12 cellular contexts compared by ENCODE assay signal in genomic region chr7:67937717-67938191, GRCh38.
DNase-seq lines count a peak whose midpoint lies in the region; TF ChIP-seq lines count a peak whose summit lies in the region.
"Had no signal": no experiment of that assay in that cellular context is flagged by ENCODE, and none has a peak within 500 bp of the region (broad histone marks: within the 10 kb centered on the region; RNA-seq: fewer than 3 reads in every experiment).

No MANE protein-coding gene starts in this region.

- DNase-seq in HFFc6: peak; percentile 84
- DNase-seq in amniotic stem cell (lab: John Stamatoyannopoulos, UW): peak; percentile 81
- DNase-seq in islet precursor cell: peak; percentile 93
- peak; percentile 5 for DNase-seq in smooth muscle cell (lab: John Stamatoyannopoulos, UW; ENCODE audit: unreplicated experiment)
- no peak for DNase-seq in activated T-helper 1 cell treated with anti-CD3 and anti-CD28 coated beads, Interleukin-12 subunit alpha, Interleukin-12 subunit beta, Interleukin-2, Interleukin-4 antibody, amounts not matched to agents 30 ng/mL and 10 ng/mL and 1 ng/mL, durations not matched to agents 14 hours and 24 hours and 36 hours (ENCODE audit: low spot score)
- DNase-seq in NCI-H2029 (lab: John Stamatoyannopoulos, UW): no peak
- DNase-seq in activated effector memory CD4-positive, alpha-beta T cell treated with anti-CD3 and anti-CD28 coated beads, Interleukin-2, amount 50 U/mL, for 16 hours: no peak
- DNase-seq: GDM1, immature natural killer cell, NCI-H2227 treated with DMSO at 0.1 percent for 48 hours, T-helper 17 cell had no signal

- no peaks in the 10 kb centered on the region for H3K79me2 ChIP-seq in smooth muscle cell (ENCODE audit: low read depth)

- no peaks in the 10 kb centered on the region for H3K4me1 ChIP-seq in smooth muscle cell (ENCODE audit: low read depth)

- H3K9me3 Mint-ChIP-seq in HFFc6: peaks cover 38% of the 10 kb centered on the region
- H3K9me3 Mint-ChIP-seq in activated T-helper 1 cell treated with anti-CD3 and anti-CD28 coated beads, Interleukin-12 subunit alpha, Interleukin-12 subunit beta, Interleukin-2, Interleukin-4 antibody, amounts not matched to agents 30 ng/mL and 10 ng/mL and 1 ng/mL, durations not matched to agents 14 hours and 24 hours and 36 hours: peaks cover 36% of the 10 kb centered on the region

- no peaks in the 10 kb centered on the region for H3K27me3 ChIP-seq in smooth muscle cell (ENCODE audit: low read depth)

- peaks cover 6% of the 10 kb centered on the region for H3F3A ChIP-seq in smooth muscle cell (ENCODE audit: low read depth)

- TF ChIP-seq CTCF in HFFc6 (IDR thresholded peaks at IDR 0.05) (no peak), smooth muscle cell (IDR thresholded peaks at IDR 0.05; ENCODE audit: borderline replicate concordance, insufficient read depth, poor library complexity, severe bottlenecking) (no peak)

- WGBS in smooth muscle cell (ENCODE audit: low lambda C conversion rate): under 1% methylated on average over 6 of the region's 6 CpGs

- peak overlapping the region; percentile 36; the same call in 1 of the 2 replicates for H3K4me3 Mint-ChIP-seq in HFFc6
- H3K4me3 Mint-ChIP-seq in activated T-helper 1 cell treated with anti-CD3 and anti-CD28 coated beads, Interleukin-12 subunit alpha, Interleukin-12 subunit beta, Interleukin-2, Interleukin-4 antibody, amounts not matched to agents 30 ng/mL and 10 ng/mL and 1 ng/mL, durations not matched to agents 14 hours and 24 hours and 36 hours: no peak overlapping the region
- H3K4me3 Mint-ChIP-seq: immature natural killer cell; stimulated activated effector memory CD8-positive, alpha-beta T cell treated with anti-CD3 and anti-CD28 coated beads, Interleukin-12 subunit alpha, Interleukin-12 subunit beta, amount 100 ng/mL, for 72 hours; T-helper 17 cell had no signal

- no peaks in the 10 kb centered on the region for H3K36me3 ChIP-seq in smooth muscle cell (ENCODE audit: low read depth)

- H3K4me2 ChIP-seq in smooth muscle cell: peak overlapping the region; percentile 81

- H3K9ac ChIP-seq in smooth muscle cell (ENCODE audit: low read depth): peak overlapping the region; percentile 72

- H3K4me1 Mint-ChIP-seq in HFFc6 (ENCODE audit: low read depth): no peaks in the 10 kb centered on the region; the same call in 1 of the 2 replicates
- H3K4me1 Mint-ChIP-seq in activated T-helper 1 cell treated with anti-CD3 and anti-CD28 coated beads, Interleukin-12 subunit alpha, Interleukin-12 subunit beta, Interleukin-2, Interleukin-4 antibody, amounts not matched to agents 30 ng/mL and 10 ng/mL and 1 ng/mL, durations not matched to agents 14 hours and 24 hours and 36 hours (ENCODE audit: low read depth): no peaks in the 10 kb centered on the region
- H3K4me1 Mint-ChIP-seq: immature natural killer cell; stimulated activated effector memory CD8-positive, alpha-beta T cell treated with anti-CD3 and anti-CD28 coated beads, Interleukin-12 subunit alpha, Interleukin-12 subunit beta, amount 100 ng/mL, for 72 hours; T-helper 17 cell had no signal

- H3K9me3 ChIP-seq in smooth muscle cell (replicated peaks; ENCODE audit: low read depth): no peaks in the 10 kb centered on the region

- H3K4me3 ChIP-seq in smooth muscle cell: peak overlapping the region; percentile 22

- peak overlapping the region; percentile 40 for H2AFZ ChIP-seq in smooth muscle cell (ENCODE audit: low read depth)

- H3K27ac ChIP-seq in smooth muscle cell (ENCODE audit: low read depth): peak overlapping the region; percentile 93

- H3K36me3 Mint-ChIP-seq in HFFc6 (ENCODE audit: low read depth): no peaks in the 10 kb centered on the region
- H3K36me3 Mint-ChIP-seq in activated T-helper 1 cell treated with anti-CD3 and anti-CD28 coated beads, Interleukin-12 subunit alpha, Interleukin-12 subunit beta, Interleukin-2, Interleukin-4 antibody, amounts not matched to agents 30 ng/mL and 10 ng/mL and 1 ng/mL, durations not matched to agents 14 hours and 24 hours and 36 hours (ENCODE audit: low read depth): no peaks in the 10 kb centered on the region
- H3K36me3 Mint-ChIP-seq: stimulated activated effector memory CD8-positive, alpha-beta T cell treated with anti-CD3 and anti-CD28 coated beads, Interleukin-12 subunit alpha, Interleukin-12 subunit beta, amount 100 ng/mL, for 72 hours had no signal

- peak overlapping the region; percentile 72; the same call in 1 of the 2 replicates for H3K27ac Mint-ChIP-seq in HFFc6
- no peak overlapping the region for H3K27ac Mint-ChIP-seq in activated T-helper 1 cell treated with anti-CD3 and anti-CD28 coated beads, Interleukin-12 subunit alpha, Interleukin-12 subunit beta, Interleukin-2, Interleukin-4 antibody, amounts not matched to agents 30 ng/mL and 10 ng/mL and 1 ng/mL, durations not matched to agents 14 hours and 24 hours and 36 hours
- H3K27ac Mint-ChIP-seq: immature natural killer cell; stimulated activated effector memory CD8-positive, alpha-beta T cell treated with anti-CD3 and anti-CD28 coated beads, Interleukin-12 subunit alpha, Interleukin-12 subunit beta, amount 100 ng/mL, for 72 hours; T-helper 17 cell had no signal

- no peaks in the 10 kb centered on the region for H4K20me1 ChIP-seq in smooth muscle cell (ENCODE audit: low read depth)

- intact Hi-C loops in activated T-helper 1 cell treated with anti-CD3 and anti-CD28 coated beads, Interleukin-12 subunit alpha, Interleukin-12 subunit beta, Interleukin-2, Interleukin-4 antibody, amounts not matched to agents 30 ng/mL and 10 ng/mL and 1 ng/mL, durations not matched to agents 14 hours and 24 hours and 36 hours (cut with micrococcal nuclease): no loop called here

- no peaks in the 10 kb centered on the region; the same call in 1 of the 2 replicates for H3K27me3 Mint-ChIP-seq in HFFc6 (ENCODE audit: insufficient read depth)
- H3K27me3 Mint-ChIP-seq in activated T-helper 1 cell treated with anti-CD3 and anti-CD28 coated beads, Interleukin-12 subunit alpha, Interleukin-12 subunit beta, Interleukin-2, Interleukin-4 antibody, amounts not matched to agents 30 ng/mL and 10 ng/mL and 1 ng/mL, durations not matched to agents 14 hours and 24 hours and 36 hours (ENCODE audit: insufficient read depth): no peaks in the 10 kb centered on the region
- H3K27me3 Mint-ChIP-seq: T-helper 17 cell had no signal

Comparison
In these comparisons a context has a peak if more than half of its experiments do, and no peak if none do; other contexts are left out.
1. DNase-seq: peak in HFFc6 (single experiment), amniotic stem cell (single experiment), islet precursor cell (single experiment) and smooth muscle cell (single experiment); none in activated T-helper 1 cell treated with anti-CD3 and anti-CD28 coated beads, Interleukin-12 subunit alpha, Interleukin-12 subunit beta, Interleukin-2, Interleukin-4 antibody, amounts not matched to agents 30 ng/mL and 10 ng/mL and 1 ng/mL, durations not matched to agents 14 hours and 24 hours and 36 hours (single experiment), NCI-H2029 (single experiment) and activated effector memory CD4-positive, alpha-beta T cell treated with anti-CD3 and anti-CD28 coated beads, Interleukin-2, amount 50 U/mL, for 16 hours (single experiment).